18 cellular contexts compared by ENCODE assay signal in the genomic region with DNA sequence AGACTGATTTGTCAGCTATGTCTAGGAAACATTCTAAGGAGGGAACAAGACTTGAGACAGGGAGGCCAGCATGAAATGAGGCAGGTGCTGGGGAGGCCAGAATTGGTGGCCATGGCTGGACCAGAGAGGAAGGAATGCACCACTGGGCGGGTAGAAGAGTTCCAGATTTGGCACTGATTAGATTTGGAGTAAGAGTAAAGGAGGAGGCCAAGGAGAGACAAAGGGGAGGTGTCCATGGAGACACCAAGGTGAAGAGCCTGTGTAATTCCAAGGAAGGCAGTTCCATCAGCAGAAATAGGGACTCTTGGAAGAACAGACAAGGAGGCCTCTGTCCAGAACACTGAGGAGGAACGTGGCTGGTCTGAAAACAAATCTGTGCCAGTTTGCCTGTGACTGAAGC. TPM values are rescaled to one million over a fixed set of nuclear protein-coding genes. Genes with fewer than 3 reads are reported as not detected.
"Had no signal": no experiment of that assay in that cellular context is flagged by ENCODE, and none has a peak within 500 bp of the region (broad histone marks: within the 10 kb centered on the region; RNA-seq: fewer than 3 reads in every experiment).

No MANE protein-coding gene starts in this region.

- H3K4me3 ChIP-seq: esophagus squamous epithelium, hepatocyte, right lobe of liver, thyroid gland had no signal

- H3K9me3 Mint-ChIP-seq: activated CD4-positive, alpha-beta T cell treated with anti-CD3 and anti-CD28 coated beads, Interleukin-2, amount 10 ng/mL, durations not matched to agents 7 days and 5 days; activated naive CD4-positive, alpha-beta T cell treated with anti-CD3 and anti-CD28 coated beads for 36 hours; activated T-cell treated with anti-CD3 and anti-CD28 coated beads, Interleukin-2, amount 50 U/mL, for 24 hours; natural killer cell had no signal

- H2AFZ ChIP-seq: hepatocyte had no signal

- H3K36me3 Mint-ChIP-seq: natural killer cell had no signal

- H3K4me1 ChIP-seq: right lobe of liver had no signal

- DNase-seq: activated CD4-positive, alpha-beta T cell treated with anti-CD3 and anti-CD28 coated beads, Interleukin-2, amount 10 ng/mL, durations not matched to agents 7 days and 5 days; activated CD8-positive, alpha-beta T cell treated with anti-CD3 and anti-CD28 coated beads, Interleukin-2, amount 10 ng/mL, durations not matched to agents 7 days and 5 days; activated naive CD4-positive, alpha-beta T cell treated with anti-CD3 and anti-CD28 coated beads for 36 hours; activated T-cell treated with anti-CD3 and anti-CD28 coated beads, Interleukin-2, amount 50 U/mL, for 24 hours; brain microvascular endothelial cell; cortex of kidney; effector memory CD4-positive, alpha-beta T cell; esophagus squamous epithelium; left cardiac atrium; natural killer cell; right lobe of liver; small intestine; stimulated activated CD4-positive, alpha-beta T cell treated with anti-CD3 and anti-CD28 coated beads, Interleukin-15, amount 100 ng/mL, for 24 hours; stimulated activated CD4-positive, alpha-beta T cell treated with anti-CD3 and anti-CD28 coated beads, Interleukin-2, amount 100 ng/mL, for 48 hours; stomach; thyroid gland had no signal

- H3K9me3 ChIP-seq: esophagus squamous epithelium, right lobe of liver, stomach, thyroid gland had no signal

- ATAC-seq: activated CD8-positive, alpha-beta T cell treated with anti-CD3 and anti-CD28 coated beads, Interleukin-2, amount 10 ng/mL, durations not matched to agents 7 days and 5 days; natural killer cell had no signal

- H3K4me1 Mint-ChIP-seq: activated CD4-positive, alpha-beta T cell treated with anti-CD3 and anti-CD28 coated beads, Interleukin-2, amount 10 ng/mL, durations not matched to agents 7 days and 5 days; natural killer cell had no signal

- H3K36me3 ChIP-seq: brain microvascular endothelial cell, esophagus squamous epithelium, right lobe of liver, stomach, thyroid gland had no signal

- H3K27me3 ChIP-seq: thyroid gland had no signal

- H3K27ac ChIP-seq: brain microvascular endothelial cell, esophagus squamous epithelium, hepatocyte, right lobe of liver, stomach had no signal

- H3K4me3 Mint-ChIP-seq: activated CD4-positive, alpha-beta T cell treated with anti-CD3 and anti-CD28 coated beads, Interleukin-2, amount 10 ng/mL, durations not matched to agents 7 days and 5 days; activated CD8-positive, alpha-beta T cell treated with anti-CD3 and anti-CD28 coated beads, Interleukin-2, amount 10 ng/mL, durations not matched to agents 7 days and 5 days; natural killer cell had no signal

- H3K27ac Mint-ChIP-seq: activated CD4-positive, alpha-beta T cell treated with anti-CD3 and anti-CD28 coated beads, Interleukin-2, amount 10 ng/mL, durations not matched to agents 7 days and 5 days; activated CD8-positive, alpha-beta T cell treated with anti-CD3 and anti-CD28 coated beads, Interleukin-2, amount 10 ng/mL, durations not matched to agents 7 days and 5 days; activated naive CD4-positive, alpha-beta T cell treated with anti-CD3 and anti-CD28 coated beads for 36 hours; activated T-cell treated with anti-CD3 and anti-CD28 coated beads, Interleukin-2, amount 50 U/mL, for 24 hours; natural killer cell had no signal

RNA-seq across cellular contexts. Expression of gene ARNT2, which starts 1.8 kb away (rescaled TPM):
- total RNA-seq: activated CD4-positive, alpha-beta T cell treated with anti-CD3 and anti-CD28 coated beads, Interleukin-2, amount 10 ng/mL, durations not matched to agents 7 days and 5 days; activated CD8-positive, alpha-beta T cell treated with anti-CD3 and anti-CD28 coated beads, Interleukin-2, amount 10 ng/mL, durations not matched to agents 7 days and 5 days; natural killer cell; T-helper 1 cell treated with Interleukin-12 subunit alpha and Interleukin-12 subunit beta and Interleukin-4 antibody, amounts not matched to agents 30 ng/mL and 1 ng/mL, for 36 hours had no signal
